ENCODE assay signal across 23 cellular contexts in genomic region chr5:67163231-67163756, GRCh38.
A peak's percentile ranks its signal among the peaks of the same experiment; 100 is the strongest.
DNase-seq lines count a peak whose midpoint lies in the region; ATAC-seq and TF ChIP-seq lines count a peak whose summit lies in the region.
"Had no signal": no experiment of that assay in that cellular context is flagged by ENCODE, and none has a peak within 500 bp of the region (broad histone marks: within the 10 kb centered on the region; RNA-seq: fewer than 3 reads in every experiment).

No MANE protein-coding gene starts in this region.

- CTCF ChIA-PET in HEK293 (lab: Yijun Ruan, JAX): interaction anchor here (2.4 kb wide), 1 partner anchor 46 kb away, joined by 8 read pairs; no protein-coding TSS in a partner anchor

- no peak overlapping the region for H3K4me3 ChIP-seq in HEK293 (ENCODE audit: low read depth, low read length)
- H3K4me3 ChIP-seq: cardiac muscle cell, esophagus squamous epithelium, PC-9, prostate gland, SJSA1, skin epidermis had no signal

- ATAC-seq in central memory CD8-positive, alpha-beta T cell (replicated peaks; ENCODE audit: extremely low read depth, poor library complexity, severe bottlenecking): no peak
- ATAC-seq in stimulated activated effector memory CD8-positive, alpha-beta T cell treated with anti-CD3 and anti-CD28 coated beads, Interleukin-12 subunit alpha, Interleukin-12 subunit beta, amount 100 ng/mL, for 72 hours: peak; percentile 3
- ATAC-seq in GM19467 (IDR thresholded peaks at IDR 0.05; ENCODE audit: unreplicated experiment): no peak
- ATAC-seq: activated CD4-positive, alpha-beta T cell treated with anti-CD3 and anti-CD28 coated beads for 36 hours; left cardiac atrium had no signal

- TF ChIP-seq CTCF in HEK293 (tag by site-specific recombination; IDR thresholded peaks at IDR 0.05): no peak

- POLR2A ChIA-PET in HEK293 (lab: Yijun Ruan, JAX): no interaction called here

- no peaks in the 10 kb centered on the region for H3K9me3 Mint-ChIP-seq in activated naive CD4-positive, alpha-beta T cell treated with anti-CD3 and anti-CD28 coated beads, Interleukin-2, amount 50 U/mL, for 24 hours
- no peaks in the 10 kb centered on the region for H3K9me3 Mint-ChIP-seq in central memory CD8-positive, alpha-beta T cell
- H3K9me3 Mint-ChIP-seq in stimulated activated effector memory CD8-positive, alpha-beta T cell treated with anti-CD3 and anti-CD28 coated beads, Interleukin-12 subunit alpha, Interleukin-12 subunit beta, amount 100 ng/mL, for 72 hours: no peaks in the 10 kb centered on the region
- H3K9me3 Mint-ChIP-seq: HFFc6, neural crest cell had no signal

- H3K4me1 Mint-ChIP-seq in activated naive CD4-positive, alpha-beta T cell treated with anti-CD3 and anti-CD28 coated beads, Interleukin-2, amount 50 U/mL, for 24 hours: peaks cover 90% of the 10 kb centered on the region
- peaks cover 45% of the 10 kb centered on the region for H3K4me1 Mint-ChIP-seq in central memory CD8-positive, alpha-beta T cell
- H3K4me1 Mint-ChIP-seq in stimulated activated effector memory CD8-positive, alpha-beta T cell treated with anti-CD3 and anti-CD28 coated beads, Interleukin-12 subunit alpha, Interleukin-12 subunit beta, amount 100 ng/mL, for 72 hours: peaks cover 76% of the 10 kb centered on the region

- DNase-seq in activated naive CD4-positive, alpha-beta T cell (lab: John Stamatoyannopoulos, UW): no peak
- no peak for DNase-seq in central memory CD8-positive, alpha-beta T cell (ENCODE audit: low spot score in 2 of 2)
- DNase-seq in stimulated activated effector memory CD8-positive, alpha-beta T cell treated with anti-CD3 and anti-CD28 coated beads, Interleukin-12 subunit alpha, Interleukin-12 subunit beta, amount 100 ng/mL, for 72 hours (ENCODE audit: low spot score in 2 of 2): no peak
- DNase-seq in AML-193 (lab: John Stamatoyannopoulos, UW): no peak
- no peak for DNase-seq in stimulated activated naive CD4-positive, alpha-beta T cell (lab: John Stamatoyannopoulos, UW)
- DNase-seq: activated CD4-positive, alpha-beta T cell treated with anti-CD3 and anti-CD28 coated beads for 36 hours; amniotic stem cell; esophagus squamous epithelium; HFFc6; IMR-90; left cardiac atrium; NCI-H187; NCI-H2227 treated with DMSO at 0.1 percent for 48 hours; PC-9; stimulated activated CD4-positive, alpha-beta T cell treated with anti-CD3 and anti-CD28 coated beads, Interleukin-4, amount 100 ng/mL, for 1 hour had no signal

- H3K36me3 ChIP-seq in HEK293 (ENCODE audit: control insufficient read depth in 2 of 2, insufficient read depth in 1 of 2, low read length in 2 of 2): peaks cover 0 to 32% of the 10 kb centered on the region in 2 experiments; a peak in 2 of 3 replicates
- H3K36me3 ChIP-seq: SJSA1 had no signal

- no peaks in the 10 kb centered on the region for H3K9me3 ChIP-seq in HEK293 (ENCODE audit: control insufficient read depth, insufficient read depth, low read depth, low read length)
- H3K9me3 ChIP-seq: esophagus squamous epithelium, prostate gland, SJSA1 had no signal

- H3K36me3 Mint-ChIP-seq in activated naive CD4-positive, alpha-beta T cell treated with anti-CD3 and anti-CD28 coated beads, Interleukin-2, amount 50 U/mL, for 24 hours: peaks cover 3% of the 10 kb centered on the region
- peaks cover 8% of the 10 kb centered on the region for H3K36me3 Mint-ChIP-seq in central memory CD8-positive, alpha-beta T cell (ENCODE audit: insufficient read depth)
- peaks cover 59% of the 10 kb centered on the region for H3K36me3 Mint-ChIP-seq in stimulated activated effector memory CD8-positive, alpha-beta T cell treated with anti-CD3 and anti-CD28 coated beads, Interleukin-12 subunit alpha, Interleukin-12 subunit beta, amount 100 ng/mL, for 72 hours

- no peaks in the 10 kb centered on the region for H3K4me1 ChIP-seq in HEK293 (ENCODE audit: control insufficient read depth, insufficient read depth, low read length)

- H3K27ac Mint-ChIP-seq in activated naive CD4-positive, alpha-beta T cell treated with anti-CD3 and anti-CD28 coated beads, Interleukin-2, amount 50 U/mL, for 24 hours: peak overlapping the region; percentile 30
- H3K27ac Mint-ChIP-seq in central memory CD8-positive, alpha-beta T cell (ENCODE audit: low read depth): peak overlapping the region; percentile 65
- H3K27ac Mint-ChIP-seq in stimulated activated effector memory CD8-positive, alpha-beta T cell treated with anti-CD3 and anti-CD28 coated beads, Interleukin-12 subunit alpha, Interleukin-12 subunit beta, amount 100 ng/mL, for 72 hours: peak overlapping the region; percentile 97
- H3K27ac Mint-ChIP-seq: activated CD4-positive, alpha-beta T cell treated with anti-CD3 and anti-CD28 coated beads for 36 hours; HFFc6 had no signal

- no peaks in the 10 kb centered on the region for H3K27me3 Mint-ChIP-seq in activated naive CD4-positive, alpha-beta T cell treated with anti-CD3 and anti-CD28 coated beads, Interleukin-2, amount 50 U/mL, for 24 hours
- no peaks in the 10 kb centered on the region for H3K27me3 Mint-ChIP-seq in central memory CD8-positive, alpha-beta T cell
- H3K27me3 Mint-ChIP-seq: activated CD4-positive, alpha-beta T cell treated with anti-CD3 and anti-CD28 coated beads for 36 hours had no signal

- H3K27ac ChIP-seq in HEK293 (ENCODE audit: extremely low read depth, low read depth, low read length): no peak overlapping the region
- H3K27ac ChIP-seq: cardiac muscle cell, PC-9, prostate gland, SJSA1 had no signal

- peak overlapping the region; percentile 69 for H3K4me3 Mint-ChIP-seq in activated naive CD4-positive, alpha-beta T cell treated with anti-CD3 and anti-CD28 coated beads, Interleukin-2, amount 50 U/mL, for 24 hours
- no peak overlapping the region for H3K4me3 Mint-ChIP-seq in central memory CD8-positive, alpha-beta T cell
- H3K4me3 Mint-ChIP-seq in stimulated activated effector memory CD8-positive, alpha-beta T cell treated with anti-CD3 and anti-CD28 coated beads, Interleukin-12 subunit alpha, Interleukin-12 subunit beta, amount 100 ng/mL, for 72 hours: peak overlapping the region; percentile 80
- H3K4me3 Mint-ChIP-seq: activated CD4-positive, alpha-beta T cell treated with anti-CD3 and anti-CD28 coated beads for 36 hours; HFFc6; neural crest cell had no signal

TF ChIP-seq in HEK293, 187 proteins besides CTCF, POLR2A, EP300 and RAD21:
- 0 out of 2 replicates have a peak, but pooled peaks have one; percentile 34 for TF ChIP-seq ZNF202 (tag by site-specific recombination; IDR thresholded peaks at IDR 0.05; ENCODE audit: borderline replicate concordance)
- no peak for TF ChIP-seq ZNF560 (tag by site-specific recombination; IDR thresholded peaks at IDR 0.05; ENCODE audit: borderline replicate concordance)
TF ChIP-seq in HEK293: peak in this region for 1.

Comparison
In these comparisons a context has a peak if more than half of its experiments do, and no peak if none do; other contexts are left out.
1. H3K27ac Mint-ChIP-seq: peak in every context shown above with its lines; median percentile 97 in stimulated activated effector memory CD8-positive, alpha-beta T cell treated with anti-CD3 and anti-CD28 coated beads, Interleukin-12 subunit alpha, Interleukin-12 subunit beta, amount 100 ng/mL, for 72 hours; 65 in central memory CD8-positive, alpha-beta T cell; 30 in activated naive CD4-positive, alpha-beta T cell treated with anti-CD3 and anti-CD28 coated beads, Interleukin-2, amount 50 U/mL, for 24 hours.